ENCODE assay signal across 20 cellular contexts in the genomic region with DNA sequence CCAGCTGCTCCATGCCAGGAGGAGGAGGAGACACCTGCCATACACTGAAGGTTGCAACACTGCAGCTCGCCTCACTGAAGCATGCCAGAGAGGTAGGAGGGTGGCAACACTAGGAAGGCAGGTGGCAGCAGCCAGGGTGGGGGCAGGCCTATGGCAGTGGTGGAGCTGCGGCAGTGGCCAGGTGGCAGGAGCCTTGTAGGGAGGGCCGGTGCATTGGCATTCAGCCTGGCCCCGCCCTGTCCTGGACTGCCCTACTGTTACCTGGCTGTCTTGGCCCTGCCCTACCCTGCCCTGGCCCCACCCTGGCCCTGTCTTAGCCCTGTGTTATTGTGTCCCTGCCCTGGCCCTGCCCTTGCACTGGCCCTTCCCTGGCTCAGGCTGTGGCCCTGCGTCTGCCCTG. TPM values are rescaled to one million over a fixed set of nuclear protein-coding genes. Genes with fewer than 3 reads are reported as not detected.
A peak's percentile ranks its signal among the peaks of the same experiment; 100 is the strongest.
DNase-seq lines count a peak whose midpoint lies in the region; ATAC-seq and TF ChIP-seq lines count a peak whose summit lies in the region.
"Had no signal": no experiment of that assay in that cellular context is flagged by ENCODE, and none has a peak within 500 bp of the region (broad histone marks: within the 10 kb centered on the region; RNA-seq: fewer than 3 reads in every experiment).

No MANE protein-coding gene starts in this region.

- no peak overlapping the region for H3K4me3 Mint-ChIP-seq in natural killer cell treated with Interleukin-12 subunit alpha and Interleukin-12 subunit beta and Interleukin-15 and Interleukin-18, amount 100 ng/mL, for 72 hours
- H3K4me3 Mint-ChIP-seq: activated naive CD4-positive, alpha-beta T cell treated with anti-CD3 and anti-CD28 coated beads, Interleukin-2, amount 50 U/mL, for 24 hours had no signal

- no peaks in the 10 kb centered on the region for H3K36me3 ChIP-seq in colonic mucosa
- H3K36me3 ChIP-seq: BE2C, breast epithelium had no signal

- no peaks in the 10 kb centered on the region for H3K36me3 Mint-ChIP-seq in natural killer cell treated with Interleukin-12 subunit alpha and Interleukin-12 subunit beta and Interleukin-15 and Interleukin-18, amount 100 ng/mL, for 72 hours
- H3K36me3 Mint-ChIP-seq: activated naive CD4-positive, alpha-beta T cell treated with anti-CD3 and anti-CD28 coated beads, Interleukin-2, amount 50 U/mL, for 24 hours had no signal

- H3K27me3 ChIP-seq in colonic mucosa = no peaks in the 10 kb centered on the region
- H3K27me3 ChIP-seq: BE2C, breast epithelium had no signal

- H3K9me3 Mint-ChIP-seq in natural killer cell treated with Interleukin-12 subunit alpha and Interleukin-12 subunit beta and Interleukin-15 and Interleukin-18, amount 100 ng/mL, for 72 hours = no peaks in the 10 kb centered on the region
- H3K9me3 Mint-ChIP-seq: activated naive CD4-positive, alpha-beta T cell treated with anti-CD3 and anti-CD28 coated beads, Interleukin-2, amount 50 U/mL, for 24 hours had no signal

- H3K27me3 Mint-ChIP-seq in natural killer cell treated with Interleukin-12 subunit alpha and Interleukin-12 subunit beta and Interleukin-15 and Interleukin-18, amount 100 ng/mL, for 72 hours = peaks cover 2 to 15% of the 10 kb centered on the region in 2 donors
- H3K27me3 Mint-ChIP-seq: activated naive CD4-positive, alpha-beta T cell treated with anti-CD3 and anti-CD28 coated beads, Interleukin-2, amount 50 U/mL, for 24 hours had no signal

- peak overlapping the region in 1 of 2 donors; percentile 38 for H3K9ac ChIP-seq in colonic mucosa (ENCODE audit: low read depth in 2 of 2, low read length in 2 of 2)

- no peak overlapping the region for H3K27ac Mint-ChIP-seq in natural killer cell treated with Interleukin-12 subunit alpha and Interleukin-12 subunit beta and Interleukin-15 and Interleukin-18, amount 100 ng/mL, for 72 hours
- H3K27ac Mint-ChIP-seq: activated naive CD4-positive, alpha-beta T cell treated with anti-CD3 and anti-CD28 coated beads, Interleukin-2, amount 50 U/mL, for 24 hours had no signal

- no peak overlapping the region for H3K4me3 ChIP-seq in colonic mucosa
- H3K4me3 ChIP-seq: breast epithelium had no signal

- peak; percentile 7 for DNase-seq in DMS79 (lab: John Stamatoyannopoulos, UW)
- peak; percentile 5 for DNase-seq in NCI-H2107 (lab: John Stamatoyannopoulos, UW)
- peak; percentile 91 for DNase-seq in colonic mucosa
- no peak for DNase-seq in natural killer cell treated with Interleukin-12 subunit alpha and Interleukin-12 subunit beta and Interleukin-15 and Interleukin-18, amount 100 ng/mL, for 72 hours (ENCODE audit: low spot score)
- no peak for DNase-seq in T-helper 1 cell
- DNase-seq in stimulated activated CD4-positive, alpha-beta T cell treated with anti-CD3 and anti-CD28 coated beads, Interleukin-4, amount 100 ng/mL, for 4 hours = no peak
- DNase-seq: BE2C; effector CD8-positive, alpha-beta T cell; IMR-90; NCI-H1048; NCI-H524 treated with DMSO at 0.1 percent for 48 hours; occipital lobe; stimulated activated naive CD4-positive, alpha-beta T cell treated with Interleukin-2 at 50 U/mL for 16 hours; T-helper 2 cell had no signal

- no peaks in the 10 kb centered on the region for H3K4me1 ChIP-seq in colonic mucosa
- H3K4me1 ChIP-seq: BE2C, breast epithelium had no signal

- H3K9me3 ChIP-seq in colonic mucosa = no peaks in the 10 kb centered on the region
- H3K9me3 ChIP-seq: BE2C, breast epithelium had no signal

- intact Hi-C loops in colonic mucosa (cut with DNase I) = no loop called here

- ATAC-seq in natural killer cell treated with Interleukin-12 subunit alpha and Interleukin-12 subunit beta and Interleukin-15 and Interleukin-18, amount 100 ng/mL, for 72 hours = peak; percentile 39 to 41
- ATAC-seq in GM21717 (IDR thresholded peaks at IDR 0.05; ENCODE audit: unreplicated experiment) = no peak
- no peak for ATAC-seq in HG02678 (IDR thresholded peaks at IDR 0.05; ENCODE audit: unreplicated experiment)

- H3K4me1 Mint-ChIP-seq in natural killer cell treated with Interleukin-12 subunit alpha and Interleukin-12 subunit beta and Interleukin-15 and Interleukin-18, amount 100 ng/mL, for 72 hours (ENCODE audit: low read depth in 2 of 2) = no peaks in the 10 kb centered on the region
- H3K4me1 Mint-ChIP-seq: activated naive CD4-positive, alpha-beta T cell treated with anti-CD3 and anti-CD28 coated beads, Interleukin-2, amount 50 U/mL, for 24 hours had no signal

- H3K27ac ChIP-seq in colonic mucosa = peak overlapping the region; percentile 24

- no peak for TF ChIP-seq CTCF in colonic mucosa (IDR thresholded peaks at IDR 0.05)

RNA-seq across cellular contexts. Expression of a gene that starts 7.4 kb away (rescaled TPM):
- total RNA-seq in colonic mucosa = under 1 TPM; 0.19 to 0.40 TPM
- not detected for total RNA-seq in natural killer cell treated with Interleukin-12 subunit alpha and Interleukin-12 subunit beta and Interleukin-15 and Interleukin-18, amount 100 ng/mL, for 72 hours
- total RNA-seq: breast epithelium, fibroblast of villous mesenchyme, H1, IMR-90 had no signal

Comparison
In these comparisons a context has a peak if more than half of its experiments do, and no peak if none do; other contexts are left out.
1. DNase-seq: peak in DMS79 (single experiment), NCI-H2107 (single experiment) and colonic mucosa (single experiment); none in natural killer cell treated with Interleukin-12 subunit alpha and Interleukin-12 subunit beta and Interleukin-15 and Interleukin-18, amount 100 ng/mL, for 72 hours (single experiment), T-helper 1 cell (0 of 5) and stimulated activated CD4-positive, alpha-beta T cell treated with anti-CD3 and anti-CD28 coated beads, Interleukin-4, amount 100 ng/mL, for 4 hours (0 of 2).
2. ATAC-seq: peak in natural killer cell treated with Interleukin-12 subunit alpha and Interleukin-12 subunit beta and Interleukin-15 and Interleukin-18, amount 100 ng/mL, for 72 hours (2 of 2); none in GM21717 (single experiment) and HG02678 (single experiment).